In the genomic region with DNA sequence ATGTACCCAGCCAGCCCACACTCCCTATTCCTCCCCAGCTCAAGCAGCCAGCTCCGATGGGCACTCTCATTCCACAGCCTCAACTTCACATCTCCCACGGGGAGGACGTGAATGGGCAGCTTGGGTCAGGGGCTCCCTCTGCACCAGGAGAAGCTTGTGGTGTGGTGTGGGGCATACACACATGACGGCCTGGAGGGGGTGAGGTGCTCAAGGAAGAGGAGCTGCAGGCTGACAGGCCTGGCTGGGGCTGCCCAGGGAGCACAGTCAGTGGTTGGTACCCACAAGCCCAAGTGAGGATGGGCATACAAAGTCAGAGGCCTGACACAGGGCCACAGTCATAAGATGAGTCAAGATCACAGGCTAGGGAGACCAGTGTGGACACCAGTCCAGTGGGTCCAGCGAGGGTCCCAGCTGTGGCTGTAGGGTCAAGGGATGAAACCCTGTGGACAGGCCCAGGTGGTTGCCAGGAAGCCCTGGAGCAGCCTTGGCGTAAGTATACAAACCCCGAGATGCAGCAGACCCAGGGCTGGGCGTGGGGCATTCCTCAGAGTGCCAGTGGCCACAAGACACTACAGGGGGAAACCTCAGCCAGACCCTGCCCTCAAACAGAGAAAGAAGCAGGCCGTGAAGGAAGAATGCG, we compare ENCODE assay signal across 18 cellular contexts. TPM values are rescaled to one million over a fixed set of nuclear protein-coding genes. Genes with fewer than 3 reads are reported as not detected.
DNase-seq lines count a peak whose midpoint lies in the region; ATAC-seq and TF ChIP-seq lines count a peak whose summit lies in the region.
"Had no signal": no experiment of that assay in that cellular context is flagged by ENCODE, and none has a peak within 500 bp of the region (broad histone marks: within the 10 kb centered on the region; RNA-seq: fewer than 3 reads in every experiment).

No MANE protein-coding gene starts in this region.

- H3K4me3 Mint-ChIP-seq in CD14-positive monocyte (no peak overlapping the region), nephron progenitor cell (peak overlapping the region; percentile 42)
- no peak overlapping the region for H3K4me3 Mint-ChIP-seq in activated T-helper 17 cell treated with anti-CD3 and anti-CD28 coated beads, Interleukin-2, amount 50 U/mL, for 72 hours
- H3K4me3 Mint-ChIP-seq in stimulated activated effector memory CD8-positive, alpha-beta T cell treated with anti-CD3 and anti-CD28 coated beads, Interleukin-12 subunit alpha, Interleukin-12 subunit beta, amount 100 ng/mL, for 72 hours: no peak overlapping the region
- H3K4me3 Mint-ChIP-seq: CD8-positive, alpha-beta T cell; GM23338; HFFc6 had no signal

- TF ChIP-seq CTCF in CD14-positive monocyte (IDR thresholded peaks at IDR 0.05) (no peak), nephron progenitor cell (IDR thresholded peaks at IDR 0.05) (no peak)

- H3K27me3 Mint-ChIP-seq in CD14-positive monocyte (ENCODE audit: low read depth in 3 of 3) (peaks cover 0 to 1% (median 0%) of the 10 kb centered on the region in 3 donors), nephron progenitor cell (ENCODE audit: low read depth, poor library complexity) (peaks cover 29% of the 10 kb centered on the region)
- no peaks in the 10 kb centered on the region for H3K27me3 Mint-ChIP-seq in activated T-helper 17 cell treated with anti-CD3 and anti-CD28 coated beads, Interleukin-2, amount 50 U/mL, for 72 hours

- H3K36me3 Mint-ChIP-seq in CD14-positive monocyte (peaks cover 3 to 5% of the 10 kb centered on the region in 2 donors), nephron progenitor cell (ENCODE audit: low read depth) (no peaks in the 10 kb centered on the region)
- no peaks in the 10 kb centered on the region for H3K36me3 Mint-ChIP-seq in activated T-helper 17 cell treated with anti-CD3 and anti-CD28 coated beads, Interleukin-2, amount 50 U/mL, for 72 hours (ENCODE audit: low read depth)
- peaks cover 8% of the 10 kb centered on the region for H3K36me3 Mint-ChIP-seq in stimulated activated effector memory CD8-positive, alpha-beta T cell treated with anti-CD3 and anti-CD28 coated beads, Interleukin-12 subunit alpha, Interleukin-12 subunit beta, amount 100 ng/mL, for 72 hours

- H3K27ac Mint-ChIP-seq in CD14-positive monocyte (peak overlapping the region in 6 of 7 donors; percentile 9 to 84 (median 44)), nephron progenitor cell (peak overlapping the region; percentile 40)
- H3K27ac Mint-ChIP-seq in activated T-helper 17 cell treated with anti-CD3 and anti-CD28 coated beads, Interleukin-2, amount 50 U/mL, for 72 hours: peak overlapping the region; percentile 50
- H3K27ac Mint-ChIP-seq in stimulated activated effector memory CD8-positive, alpha-beta T cell treated with anti-CD3 and anti-CD28 coated beads, Interleukin-12 subunit alpha, Interleukin-12 subunit beta, amount 100 ng/mL, for 72 hours: peak overlapping the region; percentile 6
- H3K27ac Mint-ChIP-seq: CD8-positive, alpha-beta T cell; GM23338; HFFc6 had no signal

- H3K4me1 Mint-ChIP-seq in CD14-positive monocyte: peaks cover 65% of the 10 kb centered on the region
- peaks cover 4% of the 10 kb centered on the region for H3K4me1 Mint-ChIP-seq in activated T-helper 17 cell treated with anti-CD3 and anti-CD28 coated beads, Interleukin-2, amount 50 U/mL, for 72 hours
- H3K4me1 Mint-ChIP-seq in nephron progenitor cell: peaks cover 22% of the 10 kb centered on the region
- peaks cover 8% of the 10 kb centered on the region for H3K4me1 Mint-ChIP-seq in stimulated activated effector memory CD8-positive, alpha-beta T cell treated with anti-CD3 and anti-CD28 coated beads, Interleukin-12 subunit alpha, Interleukin-12 subunit beta, amount 100 ng/mL, for 72 hours
- H3K4me1 Mint-ChIP-seq: GM23338 had no signal

- intact Hi-C loops in CD14-positive monocyte (cut with micrococcal nuclease): no loop called here

- DNase-seq in CD14-positive monocyte (ENCODE audit: low spot score) (no peak), nephron progenitor cell (no peak), MV-4-11 (lab: John Stamatoyannopoulos, UW) (no peak), NCI-H2029 (lab: John Stamatoyannopoulos, UW) (no peak)
- DNase-seq in stimulated activated effector memory CD8-positive, alpha-beta T cell treated with anti-CD3 and anti-CD28 coated beads, Interleukin-12 subunit alpha, Interleukin-12 subunit beta, amount 100 ng/mL, for 72 hours (ENCODE audit: low spot score in 2 of 2): no peak
- DNase-seq: AML-193; Calu3; CD8-positive, alpha-beta T cell; DMS79 treated with DMSO at 0.1 percent for 48 hours; GF-D8; H7; HFFc6 had no signal

- ATAC-seq in activated T-helper 17 cell treated with anti-CD3 and anti-CD28 coated beads, Interleukin-2, amount 50 U/mL, for 72 hours (replicated peaks): no peak
- ATAC-seq in stimulated activated effector memory CD8-positive, alpha-beta T cell treated with anti-CD3 and anti-CD28 coated beads, Interleukin-12 subunit alpha, Interleukin-12 subunit beta, amount 100 ng/mL, for 72 hours: no peak
- ATAC-seq in HG02870 (IDR thresholded peaks at IDR 0.05; ENCODE audit: unreplicated experiment): no peak
- ATAC-seq: A549; CD8-positive, alpha-beta T cell; GM12878; GM23338; HCT116 had no signal

- H3K9me3 Mint-ChIP-seq in CD14-positive monocyte (peaks cover 0 to 1% (median 0%) of the 10 kb centered on the region in 7 donors), nephron progenitor cell (no peaks in the 10 kb centered on the region)
- no peaks in the 10 kb centered on the region for H3K9me3 Mint-ChIP-seq in activated T-helper 17 cell treated with anti-CD3 and anti-CD28 coated beads, Interleukin-2, amount 50 U/mL, for 72 hours
- H3K9me3 Mint-ChIP-seq in stimulated activated effector memory CD8-positive, alpha-beta T cell treated with anti-CD3 and anti-CD28 coated beads, Interleukin-12 subunit alpha, Interleukin-12 subunit beta, amount 100 ng/mL, for 72 hours: no peaks in the 10 kb centered on the region
- H3K9me3 Mint-ChIP-seq: CD8-positive, alpha-beta T cell; GM23338; HFFc6 had no signal

RNA-seq across cellular contexts. Expression of a gene that starts 4.4 kb away (rescaled TPM):
- under 1 TPM; 0.39 to 0.58 TPM for polyA plus RNA-seq in CD14-positive monocyte
- under 1 TPM in 1 of 2 donors, not detected in 1; 0.58 TPM for total RNA-seq in activated T-helper 17 cell treated with anti-CD3 and anti-CD28 coated beads, Interleukin-2, amount 50 U/mL, for 72 hours
- total RNA-seq: GM23338 had no signal

RNA-seq across cellular contexts. Expression of a gene that starts 4.9 kb away (rescaled TPM):
- polyA plus RNA-seq in CD14-positive monocyte: 1 to 10 TPM; 1.7 to 2.8 TPM
- total RNA-seq in activated T-helper 17 cell treated with anti-CD3 and anti-CD28 coated beads, Interleukin-2, amount 50 U/mL, for 72 hours: 10 to 100 TPM; 20.4 to 24.8 TPM
